21 cellular contexts compared by ENCODE assay signal in the genomic region with DNA sequence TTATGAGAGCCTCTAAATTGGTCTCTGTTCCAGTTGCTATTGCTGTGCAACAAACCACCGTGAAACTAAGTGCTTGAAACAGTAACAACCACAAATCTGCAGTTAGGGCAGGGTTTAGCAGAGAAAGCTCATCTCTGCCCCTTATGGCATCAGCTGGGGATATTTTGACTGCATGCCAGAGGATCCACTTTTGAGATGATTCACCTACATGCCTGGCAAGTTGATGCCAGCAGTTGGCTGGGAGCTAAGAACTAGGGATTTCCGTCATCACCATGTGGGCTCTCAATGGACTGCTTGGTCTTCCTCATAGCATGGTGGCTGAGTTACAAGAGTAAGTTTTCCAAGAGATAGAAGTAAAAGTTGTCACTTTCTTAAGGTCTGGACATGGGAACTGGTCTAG. TPM values are rescaled to one million over a fixed set of nuclear protein-coding genes. Genes with fewer than 3 reads are reported as not detected.
DNase-seq lines count a peak whose midpoint lies in the region; TF ChIP-seq lines count a peak whose summit lies in the region.
"Had no signal": no experiment of that assay in that cellular context is flagged by ENCODE, and none has a peak within 500 bp of the region (broad histone marks: within the 10 kb centered on the region; RNA-seq: fewer than 3 reads in every experiment).

No MANE protein-coding gene starts in this region.

- H3K27ac ChIP-seq in left ventricle myocardium inferior (replicated peaks), result no peak overlapping the region
- H3K27ac ChIP-seq: hepatocyte, parathyroid adenoma, tibial nerve had no signal

- TF ChIP-seq CTCF in fibroblast of mammary gland (conservative IDR thresholded peaks at IDR 0.05; ENCODE audit: control insufficient read depth, insufficient read depth, low read depth, low read length), result no peak
- TF ChIP-seq CTCF in left ventricle myocardium inferior (IDR thresholded peaks at IDR 0.05; ENCODE audit: borderline replicate concordance), result no peak

- peak; percentile 37 for DNase-seq in Daoy (ENCODE audit: low read depth)
- DNase-seq in HS-5 (ENCODE audit: low read depth), result peak; percentile 40
- peak; percentile 82 for DNase-seq in RPMI7951 (ENCODE audit: low read depth)
- DNase-seq in fibroblast of mammary gland (ENCODE audit: low read depth), result peak; percentile 23
- DNase-seq in dermis blood vessel endothelial cell, result no peak
- DNase-seq in anterior cingulate cortex (lab: John Stamatoyannopoulos, UW), result no peak
- DNase-seq in activated gamma-delta T cell treated with Interleukin-2 at 50 U/mL for 16 hours, result no peak
- DNase-seq in left ventricle myocardium inferior, result no peak
- DNase-seq: activated CD4-positive, CD25-positive, alpha-beta regulatory T cell; activated CD8-positive, alpha-beta T cell treated with anti-CD3 and anti-CD28 coated beads for 36 hours; activated naive CD4-positive, alpha-beta T cell treated with anti-CD3 and anti-CD28 coated beads, Interleukin-2, amount 10 ng/mL, durations not matched to agents 7 days and 5 days; activated T-cell treated with anti-CD3 and anti-CD28 coated beads, Interleukin-2, amount 50 U/mL, for 4 hours; endodermal cell; mesendoderm; NCI-H1436 treated with DMSO at 0.1 percent for 48 hours; SIG-M5; stimulated activated naive CD4-positive, alpha-beta T cell treated with Interleukin-2 at 50 U/mL for 16 hours had no signal

- no peaks in the 10 kb centered on the region for H3K36me3 ChIP-seq in left ventricle myocardium inferior

- no peaks in the 10 kb centered on the region for H3K9me3 ChIP-seq in left ventricle myocardium inferior (replicated peaks)
- H3K9me3 ChIP-seq: tibial nerve had no signal

- H3K4me3 ChIP-seq in fibroblast of mammary gland (ENCODE audit: control insufficient read depth, low read depth, low read length) (no peak overlapping the region), left ventricle myocardium inferior (no peak overlapping the region)
- H3K4me3 ChIP-seq: GM23338, hepatocyte, tibial nerve had no signal

- intact Hi-C loops in left ventricle myocardium inferior (cut with micrococcal nuclease), result no loop called here

- H3K27me3 ChIP-seq in left ventricle myocardium inferior (ENCODE audit: low read depth), result no peaks in the 10 kb centered on the region
- H3K27me3 ChIP-seq: hepatocyte, tibial nerve had no signal

- H3K4me1 ChIP-seq in left ventricle myocardium inferior, result peaks cover 13% of the 10 kb centered on the region
- H3K4me1 ChIP-seq: parathyroid adenoma had no signal

RNA-seq across cellular contexts. Expression of gene PLCB4, which starts 35.1 kb away (rescaled TPM):
- total RNA-seq in Daoy (2014; rRNA removed; shearing (Covaris generic)), result 0.54 and 3.7 TPM in 2 replicates
- 5.3 and 5.4 TPM in 2 replicates for total RNA-seq in RPMI7951 (2014; rRNA removed; shearing (Covaris generic))
- total RNA-seq in dermis blood vessel endothelial cell (9.9 and 13.8 TPM in 2 replicates), left ventricle myocardium inferior (30.5 TPM)
- total RNA-seq: activated CD8-positive, alpha-beta T cell treated with anti-CD3 and anti-CD28 coated beads for 36 hours had no signal

Comparison
In these comparisons a context has a peak if more than half of its experiments do, and no peak if none do; other contexts are left out.
1. DNase-seq: peak in Daoy (single experiment), HS-5 (single experiment), RPMI7951 (single experiment) and fibroblast of mammary gland (single experiment); none in dermis blood vessel endothelial cell (single experiment), anterior cingulate cortex (0 of 58), activated gamma-delta T cell treated with Interleukin-2 at 50 U/mL for 16 hours (single experiment) and left ventricle myocardium inferior (single experiment).